ENCODE assay signal across 14 cellular contexts in the genomic region with DNA sequence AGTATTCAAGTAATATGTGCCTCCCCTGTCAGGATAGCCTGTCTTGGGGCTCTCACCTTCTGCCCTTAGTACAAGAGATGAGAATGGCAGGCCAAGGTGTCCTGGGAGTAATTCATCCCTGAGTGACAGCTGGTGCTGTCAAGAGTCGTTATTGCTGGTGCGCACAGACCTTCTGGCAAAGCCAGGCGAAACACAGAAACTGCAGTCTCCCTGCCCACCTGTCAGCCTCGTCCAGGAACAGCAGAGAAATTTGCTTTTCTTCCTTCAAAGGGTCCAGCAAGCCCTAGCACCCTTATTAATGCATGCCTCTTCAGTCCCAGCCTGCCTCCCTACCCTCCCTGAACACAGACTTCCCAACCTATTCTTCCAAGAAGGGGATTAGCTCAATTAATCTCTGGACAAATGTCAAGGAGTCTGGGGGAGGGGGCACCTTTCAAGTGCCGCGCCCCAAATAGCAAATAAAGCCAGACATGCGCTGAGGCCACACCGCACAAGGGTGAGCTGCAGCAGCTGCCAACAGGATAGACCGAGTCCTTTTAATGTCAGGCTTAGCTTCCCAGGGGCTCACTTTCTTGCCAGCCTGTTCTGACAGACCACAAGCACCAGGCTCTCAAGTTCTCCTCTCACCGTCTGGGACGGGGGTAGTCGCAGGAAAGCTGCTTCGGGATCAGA.
DNase-seq lines count a peak whose midpoint lies in the region; ATAC-seq and TF ChIP-seq lines count a peak whose summit lies in the region.
"Had no signal": no experiment of that assay in that cellular context is flagged by ENCODE, and none has a peak within 500 bp of the region (broad histone marks: within the 10 kb centered on the region; RNA-seq: fewer than 3 reads in every experiment).

No MANE protein-coding gene starts in this region.

- peaks cover 9% of the 10 kb centered on the region for H3K9me3 Mint-ChIP-seq in mesothelial cell of epicardium
- H3K9me3 Mint-ChIP-seq: activated T-cell treated with anti-CD3 and anti-CD28 coated beads, Interleukin-2, amount 50 U/mL, for 72 hours had no signal

- H3K36me3 Mint-ChIP-seq in mesothelial cell of epicardium = no peaks in the 10 kb centered on the region

- H3K4me3 Mint-ChIP-seq in mesothelial cell of epicardium = no peak overlapping the region
- H3K4me3 Mint-ChIP-seq: activated CD4-positive, alpha-beta T cell treated with anti-CD3 and anti-CD28 coated beads for 36 hours; activated T-cell treated with anti-CD3 and anti-CD28 coated beads, Interleukin-2, amount 50 U/mL, for 72 hours; T-helper 17 cell had no signal

- ATAC-seq in HG03280 (IDR thresholded peaks at IDR 0.05; ENCODE audit: unreplicated experiment) (no peak), HG03460 (IDR thresholded peaks at IDR 0.05; ENCODE audit: unreplicated experiment) (no peak), HG03439 (IDR thresholded peaks at IDR 0.05; ENCODE audit: unreplicated experiment) (no peak)
- ATAC-seq: activated CD4-positive, alpha-beta T cell treated with anti-CD3 and anti-CD28 coated beads for 36 hours; activated T-cell treated with anti-CD3 and anti-CD28 coated beads, Interleukin-2, amount 50 U/mL, for 72 hours; T-helper 17 cell had no signal

- DNase-seq in COLO668 (lab: John Stamatoyannopoulos, UW; ENCODE audit: unreplicated experiment) (peak; percentile 53), NCI-H128 (lab: John Stamatoyannopoulos, UW; ENCODE audit: unreplicated experiment) (peak; percentile 43), NCI-H82 treated with DMSO at 0.1 percent for 48 hours (lab: John Stamatoyannopoulos, UW; ENCODE audit: unreplicated experiment) (peak; percentile 91), mesothelial cell of epicardium (ENCODE audit: low spot score in 2 of 2, unreplicated experiment in 2 of 2) (no peak)
- DNase-seq in stimulated activated naive CD4-positive, alpha-beta T cell (lab: John Stamatoyannopoulos, UW) = no peak
- DNase-seq: activated CD4-positive, alpha-beta T cell treated with anti-CD3 and anti-CD28 coated beads for 36 hours; activated T-cell treated with anti-CD3 and anti-CD28 coated beads, Interleukin-2, amount 50 U/mL, for 72 hours; IMR-90; mesenchymal stem cell; NCI-H2081; T-helper 17 cell had no signal

- H3K27me3 Mint-ChIP-seq in mesothelial cell of epicardium (ENCODE audit: low read depth) = no peaks in the 10 kb centered on the region
- H3K27me3 Mint-ChIP-seq: activated CD4-positive, alpha-beta T cell treated with anti-CD3 and anti-CD28 coated beads for 36 hours had no signal

- H3K27ac Mint-ChIP-seq in mesothelial cell of epicardium = peak overlapping the region; percentile 68
- H3K27ac Mint-ChIP-seq: activated CD4-positive, alpha-beta T cell treated with anti-CD3 and anti-CD28 coated beads for 36 hours; activated T-cell treated with anti-CD3 and anti-CD28 coated beads, Interleukin-2, amount 50 U/mL, for 72 hours; T-helper 17 cell had no signal

- H3K4me1 Mint-ChIP-seq in mesothelial cell of epicardium = peaks cover 35% of the 10 kb centered on the region

- no peak for TF ChIP-seq CTCF in mesothelial cell of epicardium (IDR thresholded peaks at IDR 0.05; ENCODE audit: unreplicated experiment)

Comparison
In these comparisons a context has a peak if more than half of its experiments do, and no peak if none do; other contexts are left out.
1. DNase-seq: peak in COLO668 (single experiment), NCI-H128 (single experiment) and NCI-H82 treated with DMSO at 0.1 percent for 48 hours (single experiment); none in mesothelial cell of epicardium (0 of 2) and stimulated activated naive CD4-positive, alpha-beta T cell (0 of 6).